ENCODE assay signal across 1 cellular context in genomic region chr1:213983589-213984386, GRCh38.
TF ChIP-seq lines count a peak whose summit lies in the region.

No MANE protein-coding gene starts in this region.

TF ChIP-seq in IMR-90, 13 proteins besides CTCF, POLR2A, EP300 and RAD21:
- TF ChIP-seq FOS (IDR thresholded peaks at IDR 0.05; ENCODE audit: low read depth, low read length), result no peak
- no peak for TF ChIP-seq RFX5 (IDR thresholded peaks at IDR 0.05; ENCODE audit: low read depth, low read length)
- TF ChIP-seq MAZ (IDR thresholded peaks at IDR 0.05; ENCODE audit: borderline replicate concordance, low read depth, low read length), result no peak
- TF ChIP-seq, protein P1, sequence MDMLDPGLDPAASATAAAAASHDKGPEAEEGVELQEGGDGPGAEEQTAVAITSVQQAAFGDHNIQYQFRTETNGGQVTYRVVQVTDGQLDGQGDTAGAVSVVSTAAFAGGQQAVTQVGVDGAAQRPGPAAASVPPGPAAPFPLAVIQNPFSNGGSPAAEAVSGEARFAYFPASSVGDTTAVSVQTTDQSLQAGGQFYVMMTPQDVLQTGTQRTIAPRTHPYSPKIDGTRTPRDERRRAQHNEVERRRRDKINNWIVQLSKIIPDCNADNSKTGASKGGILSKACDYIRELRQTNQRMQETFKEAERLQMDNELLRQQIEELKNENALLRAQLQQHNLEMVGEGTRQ (IDR thresholded peaks at IDR 0.05; ENCODE audit: low read depth, low read length), result no peak
- TF ChIP-seq CHD1 (IDR thresholded peaks at IDR 0.05; ENCODE audit: low read depth, low read length), result no peak
- no peak for TF ChIP-seq CEBPB (IDR thresholded peaks at IDR 0.05; ENCODE audit: low read depth, low read length)
- TF ChIP-seq BHLHE40 (IDR thresholded peaks at IDR 0.05; ENCODE audit: low read depth, low read length), result no peak
- TF ChIP-seq MXI1 (IDR thresholded peaks at IDR 0.05; ENCODE audit: borderline replicate concordance, low read depth, low read length), result no peak
- no peak for TF ChIP-seq MAFK (IDR thresholded peaks at IDR 0.05; ENCODE audit: low read depth, low read length)
- TF ChIP-seq, protein P2, sequence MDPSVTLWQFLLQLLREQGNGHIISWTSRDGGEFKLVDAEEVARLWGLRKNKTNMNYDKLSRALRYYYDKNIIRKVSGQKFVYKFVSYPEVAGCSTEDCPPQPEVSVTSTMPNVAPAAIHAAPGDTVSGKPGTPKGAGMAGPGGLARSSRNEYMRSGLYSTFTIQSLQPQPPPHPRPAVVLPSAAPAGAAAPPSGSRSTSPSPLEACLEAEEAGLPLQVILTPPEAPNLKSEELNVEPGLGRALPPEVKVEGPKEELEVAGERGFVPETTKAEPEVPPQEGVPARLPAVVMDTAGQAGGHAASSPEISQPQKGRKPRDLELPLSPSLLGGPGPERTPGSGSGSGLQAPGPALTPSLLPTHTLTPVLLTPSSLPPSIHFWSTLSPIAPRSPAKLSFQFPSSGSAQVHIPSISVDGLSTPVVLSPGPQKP (IDR thresholded peaks at IDR 0.05; ENCODE audit: borderline replicate concordance, low read depth, low read length), result no peak
- no peak for TF ChIP-seq RCOR1 (IDR thresholded peaks at IDR 0.05; ENCODE audit: insufficient replicate concordance, low read length)
- no peak for TF ChIP-seq SMC3 (IDR thresholded peaks at IDR 0.05; ENCODE audit: low read depth, low read length)
- no peak for TF ChIP-seq NFE2L2 (IDR thresholded peaks at IDR 0.05; ENCODE audit: low read depth, low read length)
